In genomic region chr5:24591426-24591825, GRCh38 we compare ENCODE assay signal across 26 cellular contexts. TPM values are rescaled to one million over a fixed set of nuclear protein-coding genes. Genes with fewer than 3 reads are reported as not detected.
DNase-seq lines count a peak whose midpoint lies in the region; ATAC-seq lines count a peak whose summit lies in the region.
"Had no signal": no experiment of that assay in that cellular context is flagged by ENCODE, and none has a peak within 500 bp of the region (broad histone marks: within the 10 kb centered on the region; RNA-seq: fewer than 3 reads in every experiment).

No MANE protein-coding gene starts in this region.

- no peaks in the 10 kb centered on the region for H3K36me3 ChIP-seq in GM23248 (ENCODE audit: low read depth)
- H3K36me3 ChIP-seq: SJCRH30 had no signal

- no peaks in the 10 kb centered on the region for H3K9me2 ChIP-seq in GM23248 (ENCODE audit: insufficient read depth)

- no peak overlapping the region for H3K27ac ChIP-seq in GM23248
- H3K27ac ChIP-seq: C4-2B, PC-9, SJCRH30 had no signal

- H3K79me2 ChIP-seq in GM23248 (ENCODE audit: insufficient read depth), result no peaks in the 10 kb centered on the region

- H2AFZ ChIP-seq in GM23248, result no peak overlapping the region
- H2AFZ ChIP-seq: PC-9 had no signal

- H3K4me3 ChIP-seq in GM23248, result no peak overlapping the region
- H3K4me3 ChIP-seq: GM12878, PC-9, SJCRH30 had no signal

- DNase-seq in GM23248 (peak; percentile 1), NCI-H446 (lab: John Stamatoyannopoulos, UW) (peak; percentile 7 to 63), NCI-H82 treated with DMSO at 0.1 percent for 48 hours (lab: John Stamatoyannopoulos, UW; ENCODE audit: unreplicated experiment) (peak; percentile 24), DMS53 (lab: John Stamatoyannopoulos, UW) (no peak), DMS 273 (lab: John Stamatoyannopoulos, UW; ENCODE audit: unreplicated experiment) (no peak)
- DNase-seq: CD8-positive, alpha-beta T cell; DMS153; Kasumi-1; NCI-H1092 treated with DMSO at 0.1 percent for 48 hours; NCI-H1436; NCI-H1930; NCI-H2107; PC-9; SJCRH30; T-helper 17 cell had no signal

- no peaks in the 10 kb centered on the region for H3F3A ChIP-seq in GM23248 (ENCODE audit: insufficient read depth)

- no peaks in the 10 kb centered on the region for H3K4me1 ChIP-seq in GM23248 (ENCODE audit: insufficient read depth)
- H3K4me1 ChIP-seq: SJCRH30 had no signal

- H3K9me3 ChIP-seq in GM23248 (ENCODE audit: low read depth), result no peaks in the 10 kb centered on the region
- H3K9me3 ChIP-seq: SJCRH30 had no signal

- H4K20me1 ChIP-seq in GM23248 (ENCODE audit: insufficient read depth), result no peaks in the 10 kb centered on the region

- in situ Hi-C loops in GM23248 (cut with MboI), result no loop called here

- ATAC-seq in HG02759 (IDR thresholded peaks at IDR 0.05; ENCODE audit: unreplicated experiment), result no peak
- ATAC-seq in GM18858 (IDR thresholded peaks at IDR 0.05; ENCODE audit: unreplicated experiment), result no peak
- ATAC-seq: CD8-positive, alpha-beta T cell; GM12878; HCT116; HepG2; Right ventricle myocardium inferior; SK-N-SH treated with all-trans-retinoic acid at 6 μM for 48 hours; T-helper 17 cell had no signal

- no peaks in the 10 kb centered on the region for H3K27me3 ChIP-seq in GM23248 (replicated peaks; ENCODE audit: insufficient read depth)
- H3K27me3 ChIP-seq: SJCRH30 had no signal

- no peak overlapping the region for H3K4me2 ChIP-seq in GM23248 (ENCODE audit: unreplicated experiment)
- H3K4me2 ChIP-seq: PC-9 had no signal

- H3K9ac ChIP-seq in GM23248, result no peak overlapping the region

RNA-seq across cellular contexts. Expression of gene CDH10, which starts 53.4 kb away (rescaled TPM):
- 1.6 and 5.7 TPM in 2 replicates for total RNA-seq in GM23248 (2014; rRNA removed; shearing (Covaris generic))
- polyA plus RNA-seq in GM23248 (2016; fragmentation: Nextera tagmentation; extraction: Ambion mirVana), result 1.7 and 2.1 TPM in 2 replicates
- total RNA-seq: CD8-positive, alpha-beta T cell; Daoy; GM12878; H1; RPMI7951; SJCRH30; T-helper 17 cell had no signal

Comparison
In these comparisons a context has a peak if more than half of its experiments do, and no peak if none do; other contexts are left out.
1. DNase-seq: peak in GM23248 (single experiment), NCI-H446 (2 of 2) and NCI-H82 treated with DMSO at 0.1 percent for 48 hours (single experiment); none in DMS53 (single experiment) and DMS 273 (single experiment).